ENCODE assay signal across 8 cellular contexts in genomic region chrX:53320543-53321215, GRCh38. TPM values are rescaled to one million over a fixed set of nuclear protein-coding genes. Genes with fewer than 3 reads are reported as not detected.
DNase-seq lines count a peak whose midpoint lies in the region; ATAC-seq and TF ChIP-seq lines count a peak whose summit lies in the region.

No MANE protein-coding gene starts in this region.

- 3% methylated on average over 14 of the region's 71 CpGs for WGBS in suprapubic skin

- H3K27me3 Mint-ChIP-seq in activated CD4-positive, alpha-beta T cell treated with anti-CD3 and anti-CD28 coated beads for 36 hours: peaks cover 36% of the 10 kb centered on the region
- H3K27me3 Mint-ChIP-seq in immature natural killer cell (ENCODE audit: low read depth in 3 of 3): peaks cover 2 to 33% (median 5%) of the 10 kb centered on the region in 3 donors

- peak; percentile 25 for DNase-seq in activated CD4-positive, alpha-beta T cell treated with anti-CD3 and anti-CD28 coated beads for 36 hours
- DNase-seq in activated CD4-positive, alpha-beta T cell treated with anti-CD3 and anti-CD28 coated beads for 1 hour: no peak
- peak; percentile 26 for DNase-seq in adipocyte (ENCODE audit: low read depth)
- DNase-seq in immature natural killer cell: peak in 2 of 3 donors; percentile 20 to 21
- no peak for DNase-seq in suprapubic skin (ENCODE audit: low spot score in 2 of 2)
- no peak for DNase-seq in NCI-H2081 treated with DMSO at 0.1 percent for 48 hours (lab: John Stamatoyannopoulos, UW)
- no peak for DNase-seq in NCI-H1105 treated with DMSO at 0.1 percent for 48 hours (lab: John Stamatoyannopoulos, UW)

- no peak for TF ChIP-seq POLR2A in suprapubic skin (IDR thresholded peaks at IDR 0.05)

- CTCF ChIA-PET in activated CD4-positive, alpha-beta T cell treated with anti-CD3 and anti-CD28 coated beads for 36 hours (lab: Charles Lee): interaction anchor here (0.6 to 5.3 kb wide), 6 partner anchors 8 to 125 kb away, joined by 3 to 52 read pairs (median 4); no protein-coding TSS in a partner anchor

- H3K27ac ChIP-seq in suprapubic skin: no peak overlapping the region

- no peaks in the 10 kb centered on the region for H3K36me3 Mint-ChIP-seq in activated CD4-positive, alpha-beta T cell treated with anti-CD3 and anti-CD28 coated beads for 36 hours (ENCODE audit: low read depth)
- peaks cover 0 to 3% (median 0%) of the 10 kb centered on the region in 3 donors for H3K36me3 Mint-ChIP-seq in immature natural killer cell

- H3K4me1 ChIP-seq in adipocyte (ENCODE audit: control insufficient read depth, insufficient read depth, low read length): peaks cover 4% of the 10 kb centered on the region
- peaks cover 23% of the 10 kb centered on the region for H3K4me1 ChIP-seq in suprapubic skin

- H3K27me3 ChIP-seq in adipocyte (replicated peaks; ENCODE audit: control insufficient read depth, insufficient read depth, low read length) (peaks cover 69% of the 10 kb centered on the region), suprapubic skin (no peaks in the 10 kb centered on the region)

- peak overlapping the region; percentile 79 for H3K4me3 ChIP-seq in adipocyte (ENCODE audit: low read length)
- peak overlapping the region; percentile 70 for H3K4me3 ChIP-seq in suprapubic skin

- peak overlapping the region; percentile 69 for H3K9ac ChIP-seq in adipocyte (ENCODE audit: low read length)

- no peaks in the 10 kb centered on the region for H3K36me3 ChIP-seq in adipocyte (ENCODE audit: control insufficient read depth, insufficient read depth, low read length, severe bottlenecking)
- no peaks in the 10 kb centered on the region for H3K36me3 ChIP-seq in suprapubic skin

- peak overlapping the region; percentile 39 for H3K4me3 Mint-ChIP-seq in activated CD4-positive, alpha-beta T cell treated with anti-CD3 and anti-CD28 coated beads for 36 hours
- H3K4me3 Mint-ChIP-seq in immature natural killer cell: peak overlapping the region in 2 of 5 donors; percentile 27 to 31

- POLR2A ChIA-PET in activated CD4-positive, alpha-beta T cell treated with anti-CD3 and anti-CD28 coated beads for 36 hours (lab: Charles Lee): interaction anchor here (0.6 kb wide), 1 partner anchor 972 kb away, joined by 3 read pairs; no protein-coding TSS in a partner anchor

- no peak for TF ChIP-seq EP300 in suprapubic skin (IDR thresholded peaks at IDR 0.05)

- TF ChIP-seq CTCF in suprapubic skin (IDR thresholded peaks at IDR 0.05): no peak

- peaks cover 10% of the 10 kb centered on the region for H3K4me1 Mint-ChIP-seq in activated CD4-positive, alpha-beta T cell treated with anti-CD3 and anti-CD28 coated beads for 36 hours
- peaks cover 20% of the 10 kb centered on the region in 2 donors for H3K4me1 Mint-ChIP-seq in immature natural killer cell

- H3K9me3 ChIP-seq in adipocyte (ENCODE audit: control insufficient read depth, low read length) (peaks cover 7% of the 10 kb centered on the region), suprapubic skin (no peaks in the 10 kb centered on the region)

- ATAC-seq in activated CD4-positive, alpha-beta T cell treated with anti-CD3 and anti-CD28 coated beads for 36 hours: no peak
- ATAC-seq in GM21515 (IDR thresholded peaks at IDR 0.05; ENCODE audit: unreplicated experiment): no peak

- no peaks in the 10 kb centered on the region for H3K9me3 Mint-ChIP-seq in activated CD4-positive, alpha-beta T cell treated with anti-CD3 and anti-CD28 coated beads for 36 hours (ENCODE audit: low read depth)
- peaks cover 0 to 2% (median 0%) of the 10 kb centered on the region in 6 donors for H3K9me3 Mint-ChIP-seq in immature natural killer cell

- no peak overlapping the region for H3K27ac Mint-ChIP-seq in activated CD4-positive, alpha-beta T cell treated with anti-CD3 and anti-CD28 coated beads for 36 hours
- H3K27ac Mint-ChIP-seq in immature natural killer cell: no peak overlapping the region

- intact Hi-C loops in activated CD4-positive, alpha-beta T cell treated with anti-CD3 and anti-CD28 coated beads for 36 hours (cut with DNase I, micrococcal nuclease): no loop called here

RNA-seq across cellular contexts. Expression of gene IQSEC2, which starts 39.3 kb away (rescaled TPM):
- total RNA-seq in activated CD4-positive, alpha-beta T cell treated with anti-CD3 and anti-CD28 coated beads for 36 hours: under 1 TPM; 0.21 TPM
- 1 to 10 TPM in 1 of 3 donors, under 1 TPM in 2; 0.08 to 1.7 (median 0.21) TPM for polyA plus RNA-seq in immature natural killer cell
- total RNA-seq in suprapubic skin: 10 to 100 TPM; 24.4 to 42.1 (median 28.9) TPM

Comparison
In these comparisons a context has a peak if more than half of its experiments do, and no peak if none do; other contexts are left out.
1. DNase-seq: peak in activated CD4-positive, alpha-beta T cell treated with anti-CD3 and anti-CD28 coated beads for 36 hours (single experiment), adipocyte (single experiment) and immature natural killer cell (2 of 3); none in activated CD4-positive, alpha-beta T cell treated with anti-CD3 and anti-CD28 coated beads for 1 hour (single experiment), suprapubic skin (0 of 2), NCI-H2081 treated with DMSO at 0.1 percent for 48 hours (single experiment) and NCI-H1105 treated with DMSO at 0.1 percent for 48 hours (single experiment).
2. RNA of gene IQSEC2, which starts 39.3 kb away (total RNA-seq): 24.4 to 42.1 TPM in suprapubic skin; 0.21 TPM in activated CD4-positive, alpha-beta T cell treated with anti-CD3 and anti-CD28 coated beads for 36 hours; every median in the first group is over 10 times any median in the second.